Comparison of ENCODE assay signal across 15 cellular contexts in genomic region chr1:55196433-55197035, GRCh38. TPM values are rescaled to one million over a fixed set of nuclear protein-coding genes. Genes with fewer than 3 reads are reported as not detected.
A peak's percentile ranks its signal among the peaks of the same experiment; 100 is the strongest.
DNase-seq lines count a peak whose midpoint lies in the region; ATAC-seq and TF ChIP-seq lines count a peak whose summit lies in the region.
"Had no signal": no experiment of that assay in that cellular context is flagged by ENCODE, and none has a peak within 500 bp of the region (broad histone marks: within the 10 kb centered on the region; RNA-seq: fewer than 3 reads in every experiment).

No MANE protein-coding gene starts in this region.

- TF ChIP-seq CTCF in GM10266 (IDR thresholded peaks at IDR 0.05; ENCODE audit: control insufficient read depth, insufficient read depth, low read depth, missing control alignments): no peak

- H3K4me3 Mint-ChIP-seq in naive thymus-derived CD4-positive, alpha-beta T cell: peak overlapping the region in 4 of 10 donors; percentile 2 to 35 (median 6)

- H3K36me3 Mint-ChIP-seq in naive thymus-derived CD4-positive, alpha-beta T cell: peaks cover 7 to 29% (median 18%) of the 10 kb centered on the region in 5 donors

- no peaks in the 10 kb centered on the region for H3K27me3 Mint-ChIP-seq in naive thymus-derived CD4-positive, alpha-beta T cell

- POLR2A ChIA-PET in naive thymus-derived CD4-positive, alpha-beta T cell (lab: Charles Lee): interaction anchor here (0.9 to 1.5 kb wide), 2 partner anchors 9 to 18 kb away, joined by 3 read pairs; no protein-coding TSS in a partner anchor

- H3K4me1 ChIP-seq in naive thymus-derived CD4-positive, alpha-beta T cell (ENCODE audit: control insufficient read depth in 2 of 2, insufficient read depth in 2 of 2, low read length in 2 of 2): peaks cover 9 to 35% of the 10 kb centered on the region in 2 donors

- H3K4me1 Mint-ChIP-seq in naive thymus-derived CD4-positive, alpha-beta T cell: peaks cover 52 to 97% (median 95%) of the 10 kb centered on the region in 7 donors

- H3K27ac ChIP-seq in naive thymus-derived CD4-positive, alpha-beta T cell (ENCODE audit: low read depth, low read length): no peak overlapping the region
- H3K27ac ChIP-seq: body of pancreas, RWPE1 had no signal

- no peaks in the 10 kb centered on the region for H3K36me3 ChIP-seq in naive thymus-derived CD4-positive, alpha-beta T cell (ENCODE audit: control insufficient read depth in 2 of 3, insufficient read depth in 3 of 3, low read length in 3 of 3)

- H3K9me3 ChIP-seq in naive thymus-derived CD4-positive, alpha-beta T cell (ENCODE audit: control insufficient read depth in 2 of 3, low read length in 3 of 3): no peaks in the 10 kb centered on the region
- H3K9me3 ChIP-seq: body of pancreas had no signal

- ATAC-seq in naive thymus-derived CD4-positive, alpha-beta T cell: no peak
- ATAC-seq: body of pancreas had no signal

- peak overlapping the region in 6 of 9 donors; percentile 15 to 74 (median 56) for H3K27ac Mint-ChIP-seq in naive thymus-derived CD4-positive, alpha-beta T cell

- peaks cover 0 to 2% (median 0%) of the 10 kb centered on the region in 11 donors for H3K9me3 Mint-ChIP-seq in naive thymus-derived CD4-positive, alpha-beta T cell

- intact Hi-C loops in naive thymus-derived CD4-positive, alpha-beta T cell (cut with micrococcal nuclease): loop anchor here (2.0 kb wide), 2 partner anchors 14 to 16 kb away; no protein-coding TSS in a partner anchor

- no peak overlapping the region for H3K4me3 ChIP-seq in naive thymus-derived CD4-positive, alpha-beta T cell (ENCODE audit: low read length)
- H3K4me3 ChIP-seq: body of pancreas, GM12878 had no signal

- CTCF ChIA-PET in naive thymus-derived CD4-positive, alpha-beta T cell (lab: Charles Lee): interaction anchor here (1.5 kb wide), 1 partner anchor 9 kb away, joined by 3 read pairs; no protein-coding TSS in a partner anchor

- no peaks in the 10 kb centered on the region for H3K27me3 ChIP-seq in naive thymus-derived CD4-positive, alpha-beta T cell (ENCODE audit: control insufficient read depth in 2 of 2, insufficient read depth in 2 of 2, low read length in 2 of 2)
- H3K27me3 ChIP-seq: body of pancreas had no signal

- DNase-seq in NOMO-1 treated with DMSO at 0.1 percent for 48 hours (lab: John Stamatoyannopoulos, UW; ENCODE audit: unreplicated experiment) (peak; percentile 10), NOMO-1 treated with dmso at 0.1 percent for 144 hours (lab: John Stamatoyannopoulos, UW; ENCODE audit: unreplicated experiment) (no peak), Kasumi-1 (lab: John Stamatoyannopoulos, UW) (peak; percentile 62 to 63), cerebellar cortex (ENCODE audit: low spot score) (peak; percentile 55), NCI-H128 (lab: John Stamatoyannopoulos, UW; ENCODE audit: unreplicated experiment) (no peak), middle frontal gyrus (ENCODE audit: extremely low spot score, low spot score) (no peak), GM10266 (ENCODE audit: extremely low spot score) (no peak)
- no peak for DNase-seq in naive thymus-derived CD4-positive, alpha-beta T cell
- DNase-seq: body of pancreas; DMS53; effector memory CD4-positive, alpha-beta T cell; NCI-H1105; NCI-H510A treated with DMSO at 0.1 percent for 48 hours had no signal

RNA-seq across cellular contexts. Expression of gene USP24, which starts 18.6 kb away (rescaled TPM):
- 10 to 100 TPM; 47.3 to 91.4 (median 75.4) TPM for total RNA-seq in naive thymus-derived CD4-positive, alpha-beta T cell
- 10 to 100 TPM in 1 of 2 donors, 1 to 10 TPM in 1; 4.7 to 10.3 TPM for polyA plus RNA-seq in naive thymus-derived CD4-positive, alpha-beta T cell

Comparison
In these comparisons a context has a peak if more than half of its experiments do, and no peak if none do; other contexts are left out.
1. DNase-seq: peak in NOMO-1 treated with DMSO at 0.1 percent for 48 hours (single experiment), Kasumi-1 (2 of 2) and cerebellar cortex (single experiment); none in NOMO-1 treated with dmso at 0.1 percent for 144 hours (single experiment), naive thymus-derived CD4-positive, alpha-beta T cell (0 of 9), NCI-H128 (single experiment), middle frontal gyrus (single experiment) and GM10266 (single experiment).